1 cellular context compared by ENCODE assay signal in genomic region chr13:49792550-49793324, GRCh38.
TF ChIP-seq lines count a peak whose summit lies in the region.

Gene KPNA3 (minus strand): TSS chr13:49792682. CDS start chr13:49792506, 176 bp downstream.

TF ChIP-seq in GM12878, 131 proteins besides CTCF, POLR2A, EP300 and RAD21 (continued from another document and continues in another):
- no peak for TF ChIP-seq PRDM15 (CRISPR knock-in tag; IDR thresholded peaks at IDR 0.05)
- TF ChIP-seq SKIL (IDR thresholded peaks at IDR 0.05; ENCODE audit: low read depth, poor library complexity, severe bottlenecking) = no peak
- TF ChIP-seq ZNF384 (IDR thresholded peaks at IDR 0.05; ENCODE audit: borderline replicate concordance, low read depth, low read length) = no peak
- TF ChIP-seq NFYA (IDR thresholded peaks at IDR 0.05; ENCODE audit: borderline replicate concordance, low read depth, low read length) = no peak
- TF ChIP-seq SMARCA5 (IDR thresholded peaks at IDR 0.05) = no peak
- TF ChIP-seq, protein P1, sequence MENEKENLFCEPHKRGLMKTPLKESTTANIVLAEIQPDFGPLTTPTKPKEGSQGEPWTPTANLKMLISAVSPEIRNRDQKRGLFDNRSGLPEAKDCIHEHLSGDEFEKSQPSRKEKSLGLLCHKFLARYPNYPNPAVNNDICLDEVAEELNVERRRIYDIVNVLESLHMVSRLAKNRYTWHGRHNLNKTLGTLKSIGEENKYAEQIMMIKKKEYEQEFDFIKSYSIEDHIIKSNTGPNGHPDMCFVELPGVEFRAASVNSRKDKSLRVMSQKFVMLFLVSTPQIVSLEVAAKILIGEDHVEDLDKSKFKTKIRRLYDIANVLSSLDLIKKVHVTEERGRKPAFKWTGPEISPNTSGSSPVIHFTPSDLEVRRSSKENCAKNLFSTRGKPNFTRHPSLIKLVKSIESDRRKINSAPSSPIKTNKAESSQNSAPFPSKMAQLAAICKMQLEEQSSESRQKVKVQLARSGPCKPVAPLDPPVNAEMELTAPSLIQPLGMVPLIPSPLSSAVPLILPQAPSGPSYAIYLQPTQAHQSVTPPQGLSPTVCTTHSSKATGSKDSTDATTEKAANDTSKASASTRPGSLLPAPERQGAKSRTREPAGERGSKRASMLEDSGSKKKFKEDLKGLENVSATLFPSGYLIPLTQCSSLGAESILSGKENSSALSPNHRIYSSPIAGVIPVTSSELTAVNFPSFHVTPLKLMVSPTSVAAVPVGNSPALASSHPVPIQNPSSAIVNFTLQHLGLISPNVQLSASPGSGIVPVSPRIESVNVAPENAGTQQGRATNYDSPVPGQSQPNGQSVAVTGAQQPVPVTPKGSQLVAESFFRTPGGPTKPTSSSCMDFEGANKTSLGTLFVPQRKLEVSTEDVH (IDR thresholded peaks at IDR 0.05; ENCODE audit: low read depth, partially characterized antibody) = no peak
- peak; percentile 89 for TF ChIP-seq RAD51 (IDR thresholded peaks at IDR 0.05)
- TF ChIP-seq POU2F2 (IDR thresholded peaks at IDR 0.05; ENCODE audit: borderline replicate concordance, low read depth, low read length) = no peak; the same call in 2 of the 3 replicates
- peak in 1 of 2 experiments; percentile 63; a peak in 1 of 4 replicates for TF ChIP-seq SRF (IDR thresholded peaks at IDR 0.05; ENCODE audit: low read depth in 2 of 2, low read length in 2 of 2)
- peak; percentile 73; the same call in 1 of the 2 replicates for TF ChIP-seq TAF1 (IDR thresholded peaks at IDR 0.05; ENCODE audit: borderline replicate concordance, low read depth, low read length)
- peak in 1 of 2 experiments; percentile 18; a peak in 1 of 4 replicates for TF ChIP-seq IKZF2 (IDR thresholded peaks at IDR 0.05)
- TF ChIP-seq GABPA (IDR thresholded peaks at IDR 0.05; ENCODE audit: low read depth) = no peak
- TF ChIP-seq TARDBP (IDR thresholded peaks at IDR 0.05; ENCODE audit: borderline replicate concordance) = peak; percentile 56; the same call in 1 of the 2 replicates
- 0 out of 2 replicates have a peak, but pooled peaks have one; percentile 27 for TF ChIP-seq TCF3 (IDR thresholded peaks at IDR 0.05; ENCODE audit: borderline replicate concordance, insufficient read depth, low read depth, low read length)
- no peak; the same call in 1 of the 2 replicates for TF ChIP-seq ATF3 (IDR thresholded peaks at IDR 0.05; ENCODE audit: borderline replicate concordance, extremely low read depth, low read depth, low read length)
- TF ChIP-seq STAT1 (conservative IDR thresholded peaks at IDR 0.05) = no peak
- no peak; the same call in 1 of the 2 replicates for TF ChIP-seq CREM (IDR thresholded peaks at IDR 0.05; ENCODE audit: low read depth)
- peak; percentile 73 for TF ChIP-seq IKZF1 (conservative IDR thresholded peaks at IDR 0.05)
- peak; percentile 38; the same call in 1 of the 2 replicates for TF ChIP-seq ATF7 (IDR thresholded peaks at IDR 0.05; ENCODE audit: low read depth)
- TF ChIP-seq HDAC2 (IDR thresholded peaks at IDR 0.05) = no peak
- peak; percentile 80 for TF ChIP-seq ASH2L (IDR thresholded peaks at IDR 0.05; ENCODE audit: borderline replicate concordance, low read depth)
- TF ChIP-seq BHLHE40 (IDR thresholded peaks at IDR 0.05; ENCODE audit: borderline replicate concordance in 1 of 2, low read depth in 2 of 2, low read length in 1 of 2) = peak; percentile 83 to 96
- TF ChIP-seq BACH1 (IDR thresholded peaks at IDR 0.05; ENCODE audit: borderline replicate concordance) = peak; percentile 51
- TF ChIP-seq SUPT20H (IDR thresholded peaks at IDR 0.05; ENCODE audit: borderline replicate concordance, control insufficient read depth, low read depth, low read length) = no peak
- TF ChIP-seq SIX5 (IDR thresholded peaks at IDR 0.05; ENCODE audit: low read depth, low read length, severe bottlenecking) = peak; percentile 68
- TF ChIP-seq DPF2 (IDR thresholded peaks at IDR 0.05) = peak; percentile 32; the same call in 1 of the 2 replicates
- TF ChIP-seq, protein P2, sequence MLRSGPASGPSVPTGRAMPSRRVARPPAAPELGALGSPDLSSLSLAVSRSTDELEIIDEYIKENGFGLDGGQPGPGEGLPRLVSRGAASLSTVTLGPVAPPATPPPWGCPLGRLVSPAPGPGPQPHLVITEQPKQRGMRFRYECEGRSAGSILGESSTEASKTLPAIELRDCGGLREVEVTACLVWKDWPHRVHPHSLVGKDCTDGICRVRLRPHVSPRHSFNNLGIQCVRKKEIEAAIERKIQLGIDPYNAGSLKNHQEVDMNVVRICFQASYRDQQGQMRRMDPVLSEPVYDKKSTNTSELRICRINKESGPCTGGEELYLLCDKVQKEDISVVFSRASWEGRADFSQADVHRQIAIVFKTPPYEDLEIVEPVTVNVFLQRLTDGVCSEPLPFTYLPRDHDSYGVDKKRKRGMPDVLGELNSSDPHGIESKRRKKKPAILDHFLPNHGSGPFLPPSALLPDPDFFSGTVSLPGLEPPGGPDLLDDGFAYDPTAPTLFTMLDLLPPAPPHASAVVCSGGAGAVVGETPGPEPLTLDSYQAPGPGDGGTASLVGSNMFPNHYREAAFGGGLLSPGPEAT (IDR thresholded peaks at IDR 0.05; ENCODE audit: low read depth) = peak; percentile 27; the same call in 1 of the 2 replicates
- TF ChIP-seq, protein P3, sequence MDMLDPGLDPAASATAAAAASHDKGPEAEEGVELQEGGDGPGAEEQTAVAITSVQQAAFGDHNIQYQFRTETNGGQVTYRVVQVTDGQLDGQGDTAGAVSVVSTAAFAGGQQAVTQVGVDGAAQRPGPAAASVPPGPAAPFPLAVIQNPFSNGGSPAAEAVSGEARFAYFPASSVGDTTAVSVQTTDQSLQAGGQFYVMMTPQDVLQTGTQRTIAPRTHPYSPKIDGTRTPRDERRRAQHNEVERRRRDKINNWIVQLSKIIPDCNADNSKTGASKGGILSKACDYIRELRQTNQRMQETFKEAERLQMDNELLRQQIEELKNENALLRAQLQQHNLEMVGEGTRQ (IDR thresholded peaks at IDR 0.05; ENCODE audit: borderline replicate concordance, low read depth, low read length) = peak; percentile 82
- no peak for TF ChIP-seq NR2C2 (IDR thresholded peaks at IDR 0.05; ENCODE audit: borderline replicate concordance, control insufficient read depth, insufficient read length, low read depth)
- no peak for TF ChIP-seq MTA2 (IDR thresholded peaks at IDR 0.05; ENCODE audit: low read depth)
- no peak; the same call in none of the 2 replicates for TF ChIP-seq SIN3A (IDR thresholded peaks at IDR 0.05; ENCODE audit: low read depth, low read length)
- TF ChIP-seq SREBF1 (IDR thresholded peaks at IDR 0.05; ENCODE audit: low read length) = no peak
- TF ChIP-seq JUNB (IDR thresholded peaks at IDR 0.05) = no peak
- TF ChIP-seq BMI1 (IDR thresholded peaks at IDR 0.05; ENCODE audit: borderline replicate concordance) = no peak
- no peak for TF ChIP-seq MYB (IDR thresholded peaks at IDR 0.05; ENCODE audit: borderline replicate concordance, low read depth, low read length)
- TF ChIP-seq NR2C1 (IDR thresholded peaks at IDR 0.05) = no peak
- no peak for TF ChIP-seq SREBF2 (IDR thresholded peaks at IDR 0.05; ENCODE audit: low read length)
- TF ChIP-seq NR2F1 (conservative IDR thresholded peaks at IDR 0.05) = peak; percentile 46
- TF ChIP-seq, protein P4, sequence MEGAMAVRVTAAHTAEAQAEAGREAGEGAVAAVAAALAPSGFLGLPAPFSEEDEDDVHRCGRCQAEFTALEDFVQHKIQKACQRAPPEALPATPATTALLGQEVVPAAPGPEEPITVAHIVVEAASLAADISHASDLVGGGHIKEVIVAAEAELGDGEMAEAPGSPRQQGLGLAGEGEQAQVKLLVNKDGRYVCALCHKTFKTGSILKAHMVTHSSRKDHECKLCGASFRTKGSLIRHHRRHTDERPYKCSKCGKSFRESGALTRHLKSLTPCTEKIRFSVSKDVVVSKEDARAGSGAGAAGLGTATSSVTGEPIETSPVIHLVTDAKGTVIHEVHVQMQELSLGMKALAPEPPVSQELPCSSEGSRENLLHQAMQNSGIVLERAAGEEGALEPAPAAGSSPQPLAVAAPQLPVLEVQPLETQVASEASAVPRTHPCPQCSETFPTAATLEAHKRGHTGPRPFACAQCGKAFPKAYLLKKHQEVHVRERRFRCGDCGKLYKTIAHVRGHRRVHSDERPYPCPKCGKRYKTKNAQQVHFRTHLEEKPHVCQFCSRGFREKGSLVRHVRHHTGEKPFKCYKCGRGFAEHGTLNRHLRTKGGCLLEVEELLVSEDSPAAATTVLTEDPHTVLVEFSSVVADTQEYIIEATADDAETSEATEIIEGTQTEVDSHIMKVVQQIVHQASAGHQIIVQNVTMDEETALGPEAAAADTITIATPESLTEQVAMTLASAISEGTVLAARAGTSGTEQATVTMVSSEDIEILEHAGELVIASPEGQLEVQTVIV (IDR thresholded peaks at IDR 0.05; ENCODE audit: borderline replicate concordance, partially characterized antibody) = peak; percentile 33
- no peak for TF ChIP-seq YBX1 (IDR thresholded peaks at IDR 0.05)
- peak; percentile 40 to 77 for TF ChIP-seq EGR1 (IDR thresholded peaks at IDR 0.05; ENCODE audit: borderline replicate concordance in 1 of 2, low read depth in 2 of 2, low read length in 2 of 2)
- no peak for TF ChIP-seq PBX3 (IDR thresholded peaks at IDR 0.05; ENCODE audit: insufficient replicate concordance, low read depth, low read length)
- no peak for TF ChIP-seq ZNF24 (IDR thresholded peaks at IDR 0.05)
- TF ChIP-seq NRF1 (conservative IDR thresholded peaks at IDR 0.05; ENCODE audit: low read depth, low read length) = no peak; the same call in 1 of the 2 replicates
- peak; percentile 64; the same call in 1 of the 2 replicates for TF ChIP-seq MAX (IDR thresholded peaks at IDR 0.05; ENCODE audit: low read depth, low read length)
- peak; percentile 66 for TF ChIP-seq RELA (IDR thresholded peaks at IDR 0.05; ENCODE audit: borderline replicate concordance, partially characterized antibody)
- TF ChIP-seq, protein P5, sequence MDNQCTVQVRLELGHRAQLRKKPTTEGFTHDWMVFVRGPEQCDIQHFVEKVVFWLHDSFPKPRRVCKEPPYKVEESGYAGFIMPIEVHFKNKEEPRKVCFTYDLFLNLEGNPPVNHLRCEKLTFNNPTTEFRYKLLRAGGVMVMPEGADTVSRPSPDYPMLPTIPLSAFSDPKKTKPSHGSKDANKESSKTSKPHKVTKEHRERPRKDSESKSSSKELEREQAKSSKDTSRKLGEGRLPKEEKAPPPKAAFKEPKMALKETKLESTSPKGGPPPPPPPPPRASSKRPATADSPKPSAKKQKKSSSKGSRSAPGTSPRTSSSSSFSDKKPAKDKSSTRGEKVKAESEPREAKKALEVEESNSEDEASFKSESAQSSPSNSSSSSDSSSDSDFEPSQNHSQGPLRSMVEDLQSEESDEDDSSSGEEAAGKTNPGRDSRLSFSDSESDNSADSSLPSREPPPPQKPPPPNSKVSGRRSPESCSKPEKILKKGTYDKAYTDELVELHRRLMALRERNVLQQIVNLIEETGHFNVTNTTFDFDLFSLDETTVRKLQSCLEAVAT (IDR thresholded peaks at IDR 0.05) = peak; percentile 60
- TF ChIP-seq TCF7 (IDR thresholded peaks at IDR 0.05; ENCODE audit: borderline replicate concordance) = no peak
- TF ChIP-seq GATAD2B (conservative IDR thresholded peaks at IDR 0.05; ENCODE audit: low read depth) = peak; percentile 20
- peak; percentile 22 for TF ChIP-seq MEF2B (IDR thresholded peaks at IDR 0.05; ENCODE audit: partially characterized antibody, poor library complexity, severe bottlenecking)
